8 cellular contexts compared by ENCODE assay signal in the genomic region with DNA sequence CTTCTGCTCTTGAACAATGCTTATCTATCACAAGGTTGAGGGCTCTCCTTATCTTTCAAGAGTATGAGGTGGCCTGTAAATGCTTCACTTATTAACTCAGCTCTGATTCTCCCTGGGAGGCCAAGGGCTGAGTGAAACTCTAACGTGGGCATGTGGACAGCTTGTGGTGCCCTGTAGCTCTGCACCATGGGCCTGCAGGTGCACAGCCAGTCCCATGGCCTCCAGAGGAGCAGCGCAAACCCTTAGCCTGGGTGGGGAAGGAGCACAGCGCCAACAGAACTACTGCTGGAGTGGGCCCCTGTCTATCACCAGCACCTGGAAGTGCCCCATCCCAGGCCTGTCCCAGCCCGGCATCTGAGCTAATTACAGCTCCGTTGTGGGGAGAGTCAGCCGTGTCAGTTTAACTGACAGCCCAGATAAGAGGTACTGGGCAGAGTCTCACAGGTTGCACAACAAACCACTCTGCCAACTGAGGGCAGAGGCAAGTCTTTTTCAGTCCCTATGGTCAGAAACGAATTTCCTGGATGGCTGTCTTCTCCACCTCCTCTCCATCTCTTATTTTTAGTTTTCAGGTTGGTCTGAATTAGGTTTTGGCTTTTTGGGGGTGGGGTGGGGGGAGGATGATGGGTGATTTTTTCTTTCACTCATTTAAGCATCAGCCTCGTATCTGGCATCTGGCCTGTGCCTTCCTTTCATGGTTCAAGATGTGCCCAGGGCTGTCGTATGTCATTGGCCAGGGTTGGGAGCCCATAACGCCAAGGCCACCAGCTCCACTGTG.
DNase-seq lines count a peak whose midpoint lies in the region; ATAC-seq, FAIRE-seq and TF ChIP-seq lines count a peak whose summit lies in the region.

No MANE protein-coding gene starts in this region.

- peak; percentile 90 for FAIRE-seq in GM12891 (lab: Jason Lieb, UNC)
- no peak for FAIRE-seq in H54 (lab: Jason Lieb, UNC)

- TF ChIP-seq POLR2A in GM12891 (IDR thresholded peaks at IDR 0.05; ENCODE audit: low read depth, low read length) (no peak), H54 (IDR thresholded peaks at IDR 0.05; ENCODE audit: low read depth, low read length) (no peak)

- DNase-seq in GM12891 (ENCODE audit: insufficient read length, low spot score) (no peak), kidney glomerular epithelial cell (lab: John Stamatoyannopoulos, UW) (peak; percentile 74), NCI-H446 treated with DMSO at 0.1 percent for 48 hours (lab: John Stamatoyannopoulos, UW) (no peak), hypothalamus (lab: John Stamatoyannopoulos, UW) (no peak), GM19240 (ENCODE audit: insufficient read length, low spot score) (no peak), H54 (ENCODE audit: insufficient read length, low spot score) (no peak)

- no peaks in the 10 kb centered on the region for H4K20me1 ChIP-seq in Loucy (ENCODE audit: insufficient read depth, low read length, poor library complexity, severe bottlenecking)

- H3K4me1 ChIP-seq in Loucy (ENCODE audit: insufficient read depth, low read length, poor library complexity, severe bottlenecking), result peaks cover 77% of the 10 kb centered on the region

- no peaks in the 10 kb centered on the region for H3K9me2 ChIP-seq in Loucy (replicated peaks; ENCODE audit: low read depth, low read length)

- no peaks in the 10 kb centered on the region for H3K9me3 ChIP-seq in Loucy (ENCODE audit: insufficient read depth, low read depth, low read length)

- no peaks in the 10 kb centered on the region for H3K36me3 ChIP-seq in Loucy (ENCODE audit: insufficient read depth, low read length)

- H3F3A ChIP-seq in Loucy (ENCODE audit: low read depth), result peaks cover 30% of the 10 kb centered on the region

- peak; percentile 65 for ATAC-seq in GM21737 (IDR thresholded peaks at IDR 0.05; ENCODE audit: unreplicated experiment)

- peak overlapping the region; percentile 87 for H3K9ac ChIP-seq in Loucy (ENCODE audit: low read depth, low read length, poor library complexity, severe bottlenecking)

- peak overlapping the region; percentile 61 for H3K4me3 ChIP-seq in Loucy (ENCODE audit: low read length, poor library complexity, severe bottlenecking)

- no peak overlapping the region for H2AFZ ChIP-seq in Loucy (ENCODE audit: low read length)

- no peaks in the 10 kb centered on the region for H3K79me2 ChIP-seq in Loucy (ENCODE audit: insufficient read depth, low read length)

- H3K4me2 ChIP-seq in Loucy (ENCODE audit: low read depth, low read length, poor library complexity, severe bottlenecking), result peak overlapping the region; percentile 80

- 0 out of 2 replicates have a peak, but pooled peaks have one; percentile 9 for TF ChIP-seq CTCF in Loucy (conservative IDR thresholded peaks at IDR 0.05; ENCODE audit: low read length)

- H3K27me3 ChIP-seq in Loucy (ENCODE audit: insufficient read depth, low read length, poor library complexity, severe bottlenecking), result no peaks in the 10 kb centered on the region

TF ChIP-seq in GM12891, 5 proteins besides CTCF, POLR2A, EP300 and RAD21:
- TF ChIP-seq TAF1 (IDR thresholded peaks at IDR 0.05; ENCODE audit: low read depth, low read length), result no peak
- TF ChIP-seq POU2F2 (IDR thresholded peaks at IDR 0.05; ENCODE audit: low read depth, low read length), result no peak
- TF ChIP-seq SPI1 (IDR thresholded peaks at IDR 0.05; ENCODE audit: low read depth, low read length), result no peak
- no peak for TF ChIP-seq PAX5 (IDR thresholded peaks at IDR 0.05; ENCODE audit: insufficient read depth, low read length, severe bottlenecking)
- TF ChIP-seq POLR2AphosphoS5 (IDR thresholded peaks at IDR 0.05; ENCODE audit: low read depth, low read length), result no peak
